In genomic region chr12:73221398-73221797, GRCh38 we compare ENCODE assay signal across 24 cellular contexts.
DNase-seq lines count a peak whose midpoint lies in the region; ATAC-seq, FAIRE-seq and TF ChIP-seq lines count a peak whose summit lies in the region.
"Had no signal": no experiment of that assay in that cellular context is flagged by ENCODE, and none has a peak within 500 bp of the region (broad histone marks: within the 10 kb centered on the region; RNA-seq: fewer than 3 reads in every experiment).

No MANE protein-coding gene starts in this region.

- intact Hi-C loops in HepG2 (cut with micrococcal nuclease; ENCODE audit: unreplicated experiment) (no loop called here), right lobe of liver (cut with DNase I) (no loop called here)

- TF ChIP-seq RAD21 in liver (IDR thresholded peaks at IDR 0.05) (no peak), HepG2 (CRISPR knock-in tag; IDR thresholded peaks at IDR 0.05) (no peak)

- H3K4me1 ChIP-seq in liver (ENCODE audit: control insufficient read depth in 4 of 4, insufficient read depth in 4 of 4, low read length in 3 of 4) (peaks cover 0 to 4% (median 2%) of the 10 kb centered on the region in 4 donors), HepG2 (ENCODE audit: insufficient read depth, low read length) (no peaks in the 10 kb centered on the region), right lobe of liver (peaks cover 0 to 20% (median 3%) of the 10 kb centered on the region in 4 donors)
- H3K4me1 ChIP-seq: BE2C, BLaER1, Caco-2 had no signal

- H4K20me1 ChIP-seq in HepG2 (ENCODE audit: insufficient read depth, low read length) = no peaks in the 10 kb centered on the region
- H4K20me1 ChIP-seq: BLaER1 had no signal

- no TSS peak for BruUV-seq in HepG2 (replicated peaks; lab: Mats Ljungman, UMichigan)

- DNase-seq in HepG2 (ENCODE audit: low spot score) (no peak), right lobe of liver (no peak)
- DNase-seq: 8988T; ACHN; BE2C; C1 segment of cervical spinal cord; Caco-2; Calu3; CD4-positive, alpha-beta memory T cell; CD4-positive, CD25-positive, alpha-beta regulatory T cell; CD8-positive, alpha-beta memory T cell; DMS79 treated with DMSO at 0.1 percent for 48 hours; GF-D8 had no signal

- no peaks in the 10 kb centered on the region for H3K79me2 ChIP-seq in HepG2 (ENCODE audit: insufficient read depth, low read length)

- no peak overlapping the region for H2AFZ ChIP-seq in HepG2 (ENCODE audit: low read length)

- no peak for TF ChIP-seq CTCF in liver (IDR thresholded peaks at IDR 0.05; ENCODE audit: low read depth, low read length, missing input control)
- TF ChIP-seq CTCF in HepG2 (CRISPR knock-in tag; IDR thresholded peaks at IDR 0.05) = no peak
- TF ChIP-seq CTCF in VCaP (conservative IDR thresholded peaks at IDR 0.05) = no peak
- no peak for TF ChIP-seq CTCF in right lobe of liver (IDR thresholded peaks at IDR 0.05)

- TF ChIP-seq POLR2A in HepG2 (IDR thresholded peaks at IDR 0.05; ENCODE audit: insufficient read depth in 1 of 2, low read depth in 2 of 2, low read length in 2 of 2) (no peak), right lobe of liver (IDR thresholded peaks at IDR 0.05) (no peak)

- in situ Hi-C loops in HepG2 (cut with HindIII; ENCODE audit: extremely low pct_ligation_motif_present, low pct_unique_long_range_greater_than_20kb) = no loop called here

- H3K27ac ChIP-seq in liver (ENCODE audit: low read depth in 1 of 2, low read length in 2 of 2) (no peak overlapping the region), HepG2 (ENCODE audit: extremely low read length, insufficient read depth, low read length) (no peak overlapping the region), VCaP (peak overlapping the region; percentile 47; the same call in 1 of the 2 replicates), right lobe of liver (peak overlapping the region in 1 of 3 donors; percentile 18)
- H3K27ac ChIP-seq: BLaER1 had no signal

- H3K27me3 ChIP-seq in liver (ENCODE audit: control insufficient read depth in 4 of 4, insufficient read depth in 4 of 4, low read length in 3 of 4) = no peaks in the 10 kb centered on the region
- H3K27me3 ChIP-seq in HepG2 (ENCODE audit: control insufficient read depth in 1 of 2, insufficient read depth in 2 of 2, low read length in 2 of 2) = no peaks in the 10 kb centered on the region
- H3K27me3 ChIP-seq in right lobe of liver = no peaks in the 10 kb centered on the region
- H3K27me3 ChIP-seq: BE2C, BLaER1 had no signal

- POLR2A ChIA-PET in HepG2 (lab: Yijun Ruan, JAX) = no interaction called here

- H3K9me3 ChIP-seq in liver (ENCODE audit: control insufficient read depth in 4 of 4, low read length in 3 of 4) (no peaks in the 10 kb centered on the region), HepG2 (ENCODE audit: low read length) (peaks cover 59% of the 10 kb centered on the region), right lobe of liver (no peaks in the 10 kb centered on the region)
- H3K9me3 ChIP-seq: BE2C, BLaER1, Caco-2 had no signal

- H3K4me2 ChIP-seq in HepG2 (ENCODE audit: low read depth, low read length) = no peak overlapping the region
- H3K4me2 ChIP-seq: BLaER1 had no signal

- FAIRE-seq in HepG2 (lab: Jason Lieb, UNC) = no peak
- FAIRE-seq: A204.1, D721Med, G401.6, GM12891, GM19239 had no signal

- no peaks in the 10 kb centered on the region for H3K36me3 ChIP-seq in liver (ENCODE audit: control insufficient read depth in 4 of 4, insufficient read depth in 3 of 4, low read depth in 1 of 4, low read length in 3 of 4)
- H3K36me3 ChIP-seq in HepG2 (replicated peaks in 1 of 2; ENCODE audit: control insufficient read depth in 1 of 2, insufficient read depth in 2 of 2, low read length in 2 of 2) = no peaks in the 10 kb centered on the region
- no peaks in the 10 kb centered on the region for H3K36me3 ChIP-seq in right lobe of liver
- H3K36me3 ChIP-seq: BE2C, BLaER1 had no signal

- CTCF ChIA-PET in HepG2 (lab: Yijun Ruan, JAX; ENCODE audit: low intra/inter-chr PET ratio, low total read pairs) = no interaction called here

- TF ChIP-seq EP300 in HepG2 (IDR thresholded peaks at IDR 0.05; ENCODE audit: low read depth in 2 of 2, low read length in 2 of 2) (no peak), HepG2 (CRISPR knock-in tag; IDR thresholded peaks at IDR 0.05; ENCODE audit: borderline replicate concordance) (no peak)

- no peak overlapping the region for H3K4me3 ChIP-seq in liver (ENCODE audit: low read depth in 1 of 3, low read length in 3 of 3)
- no peak overlapping the region for H3K4me3 ChIP-seq in HepG2 (replicated peaks in 1 of 3; ENCODE audit: insufficient read depth in 1 of 3, low read depth in 2 of 3, low read length in 3 of 3)
- H3K4me3 ChIP-seq in right lobe of liver = no peak overlapping the region
- H3K4me3 ChIP-seq: BLaER1 had no signal

- H3K9ac ChIP-seq in liver (ENCODE audit: low read depth in 1 of 2, low read length in 2 of 2) = no peak overlapping the region
- H3K9ac ChIP-seq in HepG2 (ENCODE audit: insufficient read depth, low read depth, low read length) = no peak overlapping the region
- H3K9ac ChIP-seq: BLaER1 had no signal

- no peak for ATAC-seq in HepG2
- peak; percentile 52 to 89 (median 66) for ATAC-seq in right lobe of liver
- ATAC-seq in GM19452 (IDR thresholded peaks at IDR 0.05; ENCODE audit: unreplicated experiment) = no peak
- ATAC-seq in HG02610 (IDR thresholded peaks at IDR 0.05; ENCODE audit: unreplicated experiment) = no peak
- ATAC-seq in HG02852 (IDR thresholded peaks at IDR 0.05; ENCODE audit: unreplicated experiment) = no peak

TF ChIP-seq in liver, 16 proteins besides CTCF, POLR2A, EP300 and RAD21:
- TF ChIP-seq ZBTB33 (IDR thresholded peaks at IDR 0.05) (no peak), JUND (IDR thresholded peaks at IDR 0.05) (no peak), ATF3 (IDR thresholded peaks at IDR 0.05) (no peak), RXRA (IDR thresholded peaks at IDR 0.05) (peak in 1 of 2 donors; percentile 29), HNF4A (conservative IDR thresholded peaks at IDR 0.05) (peak; percentile 8 to 68), MAX (IDR thresholded peaks at IDR 0.05) (no peak), SP1 (IDR thresholded peaks at IDR 0.05) (no peak)

TF ChIP-seq in HepG2, 621 proteins besides CTCF, POLR2A, EP300 and RAD21:
- no peak for TF ChIP-seq ZNF672 (CRISPR knock-in tag; IDR thresholded peaks at IDR 0.05)
- TF ChIP-seq DRAP1 (CRISPR knock-in tag; IDR thresholded peaks at IDR 0.05) = no peak
- TF ChIP-seq HES4 (CRISPR knock-in tag; IDR thresholded peaks at IDR 0.05; ENCODE audit: borderline replicate concordance) = no peak
- TF ChIP-seq ZMAT5 (CRISPR knock-in tag; IDR thresholded peaks at IDR 0.05; ENCODE audit: borderline replicate concordance, low read depth) = no peak
- no peak for TF ChIP-seq TAF1 (CRISPR knock-in tag; IDR thresholded peaks at IDR 0.05)
- no peak for TF ChIP-seq KDM1A (CRISPR knock-in tag; IDR thresholded peaks at IDR 0.05)
- no peak for TF ChIP-seq ZNF850 (CRISPR knock-in tag; conservative IDR thresholded peaks at IDR 0.05)
- no peak for TF ChIP-seq NFKB2 (CRISPR knock-in tag; IDR thresholded peaks at IDR 0.05; ENCODE audit: borderline replicate concordance)
- TF ChIP-seq MAFK (conservative IDR thresholded peaks at IDR 0.05 in 1 of 2, IDR thresholded peaks at IDR 0.05 in 1 of 2; ENCODE audit: low read length in 2 of 2) = no peak

Comparison
In these comparisons a context has a peak if more than half of its experiments do, and no peak if none do; other contexts are left out.
1. ATAC-seq: peak in right lobe of liver (4 of 4); none in HepG2 (single experiment), GM19452 (single experiment), HG02610 (single experiment) and HG02852 (single experiment).